Comparison of ENCODE assay signal across 8 cellular contexts in genomic region chr10:35643976-35644799, GRCh38. TPM values are rescaled to one million over a fixed set of nuclear protein-coding genes. Genes with fewer than 3 reads are reported as not detected.
DNase-seq lines count a peak whose midpoint lies in the region; ATAC-seq and TF ChIP-seq lines count a peak whose summit lies in the region.

No MANE protein-coding gene starts in this region.

- H3K27me3 ChIP-seq in IMR-90 (ENCODE audit: control insufficient read depth, insufficient read depth, low read length): 0 out of 2 replicates have a peak, but pooled peaks cover 2% of the 10 kb centered on the region
- no peaks in the 10 kb centered on the region for H3K27me3 ChIP-seq in colonic mucosa
- H3K27me3 ChIP-seq in muscle layer of duodenum (ENCODE audit: low read depth, low read length): no peaks in the 10 kb centered on the region

- 50% methylated on average over 1 of the region's 16 CpGs; no CpG with 5 or more reads in 1 of the 2 experiments for WGBS in IMR-90 (ENCODE audit: extremely low coverage in 2 of 2, insufficient read length in 1 of 2), 2 experiments

- peak overlapping the region; percentile 77 for H2AFZ ChIP-seq in IMR-90 (replicated peaks; ENCODE audit: low read length, poor library complexity)

- H3K9me1 ChIP-seq in IMR-90 (ENCODE audit: insufficient read depth, low read length): no peaks in the 10 kb centered on the region

- no peak for TF ChIP-seq CTCF in AG09309 (IDR thresholded peaks at IDR 0.05; ENCODE audit: control insufficient read depth, insufficient read depth, low read depth, low read length, missing control alignments)
- no peak for TF ChIP-seq CTCF in IMR-90 (conservative IDR thresholded peaks at IDR 0.05; ENCODE audit: low read depth, low read length)
- no peak for TF ChIP-seq CTCF in colonic mucosa (IDR thresholded peaks at IDR 0.05)

- H4K5ac ChIP-seq in IMR-90 (ENCODE audit: low read depth, low read length): no peak overlapping the region

- no peak overlapping the region for H3K18ac ChIP-seq in IMR-90 (ENCODE audit: low read depth, low read length)

- no peak overlapping the region for H2AK5ac ChIP-seq in IMR-90 (ENCODE audit: low read depth, low read length)

- H3K23ac ChIP-seq in IMR-90 (ENCODE audit: low read depth, low read length): no peak overlapping the region

- no peak overlapping the region for H2BK5ac ChIP-seq in IMR-90 (ENCODE audit: low read depth, low read length, poor library complexity, severe bottlenecking)

- peak overlapping the region; percentile 54 for H3K4me3 ChIP-seq in AG09309 (ENCODE audit: control insufficient read depth, low read depth, low read length)
- H3K4me3 ChIP-seq in IMR-90 (ENCODE audit: insufficient read depth, low read depth, low read length): peak overlapping the region; percentile 62
- H3K4me3 ChIP-seq in colonic mucosa: peak overlapping the region; percentile 78
- peak overlapping the region; percentile 70 to 79 for H3K4me3 ChIP-seq in muscle layer of duodenum (ENCODE audit: low read depth in 1 of 2, low read length in 2 of 2)

- H4K8ac ChIP-seq in IMR-90 (ENCODE audit: low read depth in 2 of 2, low read length in 2 of 2): no peak overlapping the region; a peak in 1 of 4 replicates

- no peak for TF ChIP-seq POLR2A in IMR-90 (IDR thresholded peaks at IDR 0.05; ENCODE audit: low read depth, low read length)

- POLR2A ChIA-PET in IMR-90 (lab: Charles Lee; ENCODE audit: unreplicated experiment): interaction anchor here (0.6 kb wide), 1 partner anchor 636 kb away, joined by 3 read pairs; no protein-coding TSS in a partner anchor

- peaks cover 8% of the 10 kb centered on the region; the same call in 1 of the 2 replicates for H4K20me1 ChIP-seq in IMR-90 (ENCODE audit: insufficient read depth, low read length)

- TF ChIP-seq RAD21 in IMR-90 (IDR thresholded peaks at IDR 0.05; ENCODE audit: low read length): no peak

- no peak overlapping the region for H3K27ac ChIP-seq in IMR-90 (ENCODE audit: insufficient read depth, low read length)
- H3K27ac ChIP-seq in colonic mucosa: no peak overlapping the region
- peak overlapping the region; percentile 61 for H3K27ac ChIP-seq in muscle layer of duodenum (ENCODE audit: low read length)

- dilution Hi-C loops in IMR-90 (cut with HindIII; ENCODE audit: low sequenced_read_pairs, unreplicated experiment): no loop called here

- H3K4me1 ChIP-seq in IMR-90 (ENCODE audit: control insufficient read depth, insufficient read depth, low read length): peaks cover 7% of the 10 kb centered on the region
- H3K4me1 ChIP-seq in colonic mucosa: peaks cover 8% of the 10 kb centered on the region
- H3K4me1 ChIP-seq in muscle layer of duodenum (ENCODE audit: control insufficient read depth in 1 of 2, insufficient read depth in 2 of 2, low read length in 2 of 2): peaks cover 0 to 25% of the 10 kb centered on the region in 2 donors

- H3K36me3 ChIP-seq in IMR-90 (ENCODE audit: control insufficient read depth, insufficient read depth, low read length) (no peaks in the 10 kb centered on the region), colonic mucosa (no peaks in the 10 kb centered on the region), muscle layer of duodenum (ENCODE audit: control insufficient read depth in 1 of 2, insufficient read depth in 2 of 2, low read length in 2 of 2) (no peaks in the 10 kb centered on the region)

- H3K4ac ChIP-seq in IMR-90 (ENCODE audit: low read depth, low read length): no peak overlapping the region

- no peak overlapping the region for H2BK20ac ChIP-seq in IMR-90 (ENCODE audit: low read depth, low read length)

- H4K91ac ChIP-seq in IMR-90 (ENCODE audit: insufficient read depth, low read depth, low read length): no peak overlapping the region; the same call in 1 of the 2 replicates

- no peak overlapping the region for H2BK120ac ChIP-seq in IMR-90 (ENCODE audit: low read depth, low read length)

- no peak overlapping the region for H2BK15ac ChIP-seq in IMR-90 (ENCODE audit: low read depth, low read length)

- H3K4me2 ChIP-seq in IMR-90 (ENCODE audit: low read depth, low read length): peak overlapping the region; percentile 94

- H3K9me3 ChIP-seq in IMR-90 (ENCODE audit: control insufficient read depth, insufficient read depth, low read length) (no peaks in the 10 kb centered on the region), colonic mucosa (no peaks in the 10 kb centered on the region), muscle layer of duodenum (ENCODE audit: control insufficient read depth in 1 of 2, low read length in 2 of 2) (no peaks in the 10 kb centered on the region)

- intact Hi-C loops in IMR-90 (cut with micrococcal nuclease) (loop anchor here (1.0 to 10.0 kb wide), 6 partner anchors 273 to 961 kb away; no protein-coding TSS in a partner anchor), colonic mucosa (cut with DNase I) (loop anchor here (5.0 kb wide), 1 partner anchor 273 kb away; no protein-coding TSS in a partner anchor)

- H3K79me1 ChIP-seq in IMR-90 (ENCODE audit: low read depth in 1 of 2, low read length in 2 of 2): peaks cover 4 to 10% of the 10 kb centered on the region in 2 experiments; a peak in 3 of 4 replicates

- in situ Hi-C loops in IMR-90 (cut with MboI; ENCODE audit: low sequenced_read_pairs): loop anchor here (10.0 kb wide), 1 partner anchor 271 kb away; no protein-coding TSS in a partner anchor

- H3K9ac ChIP-seq in IMR-90 (ENCODE audit: low read depth, low read length) (no peak overlapping the region; the same call in 1 of the 2 replicates), colonic mucosa (ENCODE audit: low read depth in 2 of 2, low read length in 2 of 2) (no peak overlapping the region)

- no TSS peak for BruUV-seq in IMR-90 (replicated peaks; lab: Mats Ljungman, UMichigan)

- no peak overlapping the region for H3K14ac ChIP-seq in IMR-90 (replicated peaks; ENCODE audit: low read depth, low read length)

- no peak for DNase-seq in AG09309 (ENCODE audit: low read depth)
- DNase-seq in IMR-90: no peak
- DNase-seq in colonic mucosa: peak; percentile 34
- DNase-seq in left lobe of liver (ENCODE audit: low spot score): no peak
- DNase-seq in hippocampal formation (lab: John Stamatoyannopoulos, UW): no peak
- no peak for DNase-seq in NCI-H510A treated with DMSO at 0.1 percent for 48 hours (lab: John Stamatoyannopoulos, UW)

- H3K56ac ChIP-seq in IMR-90 (ENCODE audit: extremely low read depth, insufficient read depth, low read length): no peak overlapping the region

- H2AK9ac ChIP-seq in IMR-90 (replicated peaks; ENCODE audit: low read depth, low read length, poor library complexity): no peak overlapping the region

- ATAC-seq in IMR-90 (ENCODE audit: low read depth) (no peak), left lobe of liver (no peak), HG03097 (IDR thresholded peaks at IDR 0.05; ENCODE audit: low FRiP score, unreplicated experiment) (no peak)

- CTCF ChIA-PET in IMR-90 (lab: Yijun Ruan, JAX): interaction anchor here (0.7 to 1.1 kb wide), 3 partner anchors 9 to 283 kb away, joined by 3 to 4 read pairs (median 3); no protein-coding TSS in a partner anchor

TF ChIP-seq in IMR-90, 13 proteins besides CTCF, POLR2A, EP300 and RAD21:
- TF ChIP-seq MAFK (IDR thresholded peaks at IDR 0.05; ENCODE audit: low read depth, low read length): peak; percentile 100
- TF ChIP-seq RCOR1 (IDR thresholded peaks at IDR 0.05; ENCODE audit: insufficient replicate concordance, low read length): no peak

RNA-seq across cellular contexts. Expression of gene FZD8, which starts 2.1 kb away (rescaled TPM):
- total RNA-seq in IMR-90 (2012; rRNA removed): 3.6 and 4.4 TPM in 2 replicates
- 3.9 and 4.8 TPM in 2 replicates for polyA plus RNA-seq in IMR-90 (2012; rRNA removed)
- polyA plus RNA-seq in IMR-90 (2012; cell fraction: cytosol; rRNA removed): 2.1 and 4.9 TPM in 2 replicates
- 5.1 and 9.6 TPM in 2 replicates for polyA plus RNA-seq in IMR-90 (2012; cell fraction: nucleus; rRNA removed; ENCODE audit: low replicate concordance)
- total RNA-seq in colonic mucosa: 10 to 100 TPM; 11.0 to 11.7 TPM
- total RNA-seq in left lobe of liver: 5.7 TPM

RNA-seq across cellular contexts. Expression of gene GJD4, which starts 39.0 kb away (rescaled TPM):
- total RNA-seq in IMR-90 (2012; rRNA removed) (not detected in 2 replicates), colonic mucosa (not detected), left lobe of liver (not detected)
- 0.06 TPM in 1 of 2 replicates, not detected in the other for polyA plus RNA-seq in IMR-90 (2012; rRNA removed)
- not detected in 2 replicates for polyA plus RNA-seq in IMR-90 (2012; cell fraction: cytosol; rRNA removed)
- 0.04 TPM in 1 of 2 replicates, not detected in the other for polyA plus RNA-seq in IMR-90 (2012; cell fraction: nucleus; rRNA removed; ENCODE audit: low replicate concordance)
